In genomic region chr19:9914001-9914314, GRCh38 we compare ENCODE assay signal across 8 cellular contexts. TPM values are rescaled to one million over a fixed set of nuclear protein-coding genes. Genes with fewer than 3 reads are reported as not detected.
A peak's percentile ranks its signal among the peaks of the same experiment; 100 is the strongest.
DNase-seq lines count a peak whose midpoint lies in the region; ATAC-seq and TF ChIP-seq lines count a peak whose summit lies in the region.

No MANE protein-coding gene starts in this region.

- no peaks in the 10 kb centered on the region for H3K9me3 Mint-ChIP-seq in effector memory CD8-positive, alpha-beta T cell
- no peaks in the 10 kb centered on the region for H3K9me3 Mint-ChIP-seq in natural killer cell

- peaks cover 34 to 36% of the 10 kb centered on the region in 2 donors for H3K27me3 Mint-ChIP-seq in effector memory CD8-positive, alpha-beta T cell
- peaks cover 28 to 30% of the 10 kb centered on the region in 2 donors for H3K27me3 Mint-ChIP-seq in natural killer cell (ENCODE audit: low read depth in 2 of 2)

- no peak overlapping the region for H3K27ac Mint-ChIP-seq in effector memory CD8-positive, alpha-beta T cell
- no peak overlapping the region for H3K27ac Mint-ChIP-seq in natural killer cell

- ATAC-seq in effector memory CD8-positive, alpha-beta T cell (replicated peaks): no peak
- no peak for ATAC-seq in natural killer cell

- no peaks in the 10 kb centered on the region for H3K36me3 ChIP-seq in NT2/D1 (ENCODE audit: insufficient read depth, insufficient read length, low read length)

- TF ChIP-seq CTCF in natural killer cell (IDR thresholded peaks at IDR 0.05): no peak

- peak; percentile 46 for DNase-seq in AG20443 (ENCODE audit: low spot score)
- no peak for DNase-seq in NT2/D1 (ENCODE audit: low read depth, low spot score)
- DNase-seq in effector memory CD8-positive, alpha-beta T cell: no peak
- DNase-seq in natural killer cell: no peak
- DNase-seq in RKO (ENCODE audit: low spot score): no peak
- no peak for DNase-seq in DMS79 treated with DMSO at 0.1 percent for 48 hours (lab: John Stamatoyannopoulos, UW)
- no peak for DNase-seq in DMS114 treated with DMSO at 0.1 percent for 48 hours (lab: John Stamatoyannopoulos, UW; ENCODE audit: unreplicated experiment)
- DNase-seq in activated CD4-positive, alpha-beta T cell treated with anti-CD3 and anti-CD28 coated beads for 48 hours: no peak

- H3K4me1 Mint-ChIP-seq in effector memory CD8-positive, alpha-beta T cell (ENCODE audit: low read depth in 2 of 2): peaks cover 2 to 8% of the 10 kb centered on the region in 2 donors
- H3K4me1 Mint-ChIP-seq in natural killer cell: peaks cover 0 to 5% of the 10 kb centered on the region in 2 donors

- H3K4me3 Mint-ChIP-seq in effector memory CD8-positive, alpha-beta T cell: peak overlapping the region; percentile 28 to 49
- peak overlapping the region; percentile 47 for H3K4me3 Mint-ChIP-seq in natural killer cell

- H3K4me3 ChIP-seq in NT2/D1 (ENCODE audit: insufficient read length, low read depth): peak overlapping the region; percentile 56

- H3K36me3 Mint-ChIP-seq in effector memory CD8-positive, alpha-beta T cell (ENCODE audit: insufficient read depth): peaks cover 3% of the 10 kb centered on the region
- H3K36me3 Mint-ChIP-seq in natural killer cell: no peaks in the 10 kb centered on the region

- no peaks in the 10 kb centered on the region for H3K27me3 ChIP-seq in NT2/D1 (ENCODE audit: insufficient read depth, insufficient read length)

- intact Hi-C loops in natural killer cell (cut with micrococcal nuclease): loop anchor here (10.0 kb wide), 1 partner anchor 279 kb away; no protein-coding TSS in a partner anchor

- H3K9ac ChIP-seq in NT2/D1 (ENCODE audit: insufficient read length, low read depth): peak overlapping the region; percentile 80

- H3K4me1 ChIP-seq in NT2/D1 (ENCODE audit: insufficient read depth, insufficient read length): no peaks in the 10 kb centered on the region

- no peaks in the 10 kb centered on the region for H3K9me3 ChIP-seq in NT2/D1 (ENCODE audit: insufficient read depth, low read length)

RNA-seq across cellular contexts. Expression of gene OLFM2, which starts 22.4 kb away (rescaled TPM):
- total RNA-seq in natural killer cell: 1 to 10 TPM; 1.5 to 3.3 (median 2.0) TPM
